In the genomic region with DNA sequence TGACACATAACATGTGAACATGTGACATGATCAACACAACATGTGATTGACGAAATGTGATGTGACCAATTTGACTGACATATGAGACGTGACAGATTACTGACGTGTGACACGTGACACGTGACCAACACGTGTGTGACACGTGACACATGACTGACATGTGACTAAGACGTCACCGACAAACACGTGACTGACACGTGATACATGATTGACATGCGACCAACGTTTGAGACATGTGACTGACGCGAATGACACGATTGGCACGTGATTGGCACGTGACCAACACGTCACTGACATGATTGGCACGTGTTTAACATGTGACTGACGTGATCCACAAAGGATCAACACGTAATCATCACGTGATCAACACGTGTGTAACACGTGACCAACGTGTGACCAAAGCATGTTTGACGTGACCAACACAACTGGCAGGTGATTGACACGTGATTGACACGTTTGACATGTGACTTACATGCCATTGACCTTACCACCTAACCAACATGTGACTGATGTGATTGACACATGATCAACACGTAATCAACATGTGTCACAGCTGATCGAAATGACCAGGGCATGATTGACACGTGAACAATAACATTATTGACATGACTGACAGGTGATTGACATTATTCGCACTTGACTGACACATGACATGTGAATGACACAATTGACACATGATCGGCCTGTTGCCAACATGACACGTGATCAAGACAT, we compare ENCODE assay signal across 1 cellular context.
TF ChIP-seq lines count a peak whose summit lies in the region.

No MANE protein-coding gene starts in this region.

TF ChIP-seq in GM12878, 131 proteins besides CTCF, POLR2A, EP300 and RAD21:
- TF ChIP-seq NFYA (IDR thresholded peaks at IDR 0.05; ENCODE audit: borderline replicate concordance, low read depth, low read length): no peak
- no peak for TF ChIP-seq FOS (IDR thresholded peaks at IDR 0.05; ENCODE audit: borderline replicate concordance, extremely low read depth, insufficient read length)
- peak in 1 of 2 experiments; percentile 55; a peak in 2 of 4 replicates for TF ChIP-seq BHLHE40 (IDR thresholded peaks at IDR 0.05; ENCODE audit: borderline replicate concordance in 1 of 2, low read depth in 2 of 2, low read length in 1 of 2)
- TF ChIP-seq REST (IDR thresholded peaks at IDR 0.05; ENCODE audit: low read depth, low read length): no peak
- no peak for TF ChIP-seq YBX1 (IDR thresholded peaks at IDR 0.05)
- no peak for TF ChIP-seq POLR2AphosphoS2 (IDR thresholded peaks at IDR 0.05; ENCODE audit: low read depth, low read length)
- TF ChIP-seq ZZZ3 (IDR thresholded peaks at IDR 0.05; ENCODE audit: control insufficient read depth, insufficient read length, low read depth): no peak
- TF ChIP-seq BACH1 (IDR thresholded peaks at IDR 0.05; ENCODE audit: borderline replicate concordance): no peak
- TF ChIP-seq WRNIP1 (IDR thresholded peaks at IDR 0.05; ENCODE audit: borderline replicate concordance, low read depth, low read length): no peak
- TF ChIP-seq PKNOX1 (IDR thresholded peaks at IDR 0.05): peak; percentile 48
- TF ChIP-seq CREB1 (IDR thresholded peaks at IDR 0.05; ENCODE audit: low read depth): no peak
- TF ChIP-seq RB1 (IDR thresholded peaks at IDR 0.05; ENCODE audit: borderline replicate concordance): no peak
- no peak for TF ChIP-seq ZNF24 (IDR thresholded peaks at IDR 0.05)
- TF ChIP-seq YY1 (IDR thresholded peaks at IDR 0.05; ENCODE audit: low read depth, low read length): no peak
- TF ChIP-seq, protein P1, sequence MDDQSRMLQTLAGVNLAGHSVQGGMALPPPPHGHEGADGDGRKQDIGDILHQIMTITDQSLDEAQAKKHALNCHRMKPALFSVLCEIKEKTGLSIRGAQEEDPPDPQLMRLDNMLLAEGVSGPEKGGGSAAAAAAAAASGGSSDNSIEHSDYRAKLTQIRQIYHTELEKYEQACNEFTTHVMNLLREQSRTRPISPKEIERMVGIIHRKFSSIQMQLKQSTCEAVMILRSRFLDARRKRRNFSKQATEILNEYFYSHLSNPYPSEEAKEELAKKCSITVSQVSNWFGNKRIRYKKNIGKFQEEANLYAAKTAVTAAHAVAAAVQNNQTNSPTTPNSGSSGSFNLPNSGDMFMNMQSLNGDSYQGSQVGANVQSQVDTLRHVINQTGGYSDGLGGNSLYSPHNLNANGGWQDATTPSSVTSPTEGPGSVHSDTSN (IDR thresholded peaks at IDR 0.05; ENCODE audit: insufficient replicate concordance, low read depth, low read length): peak; percentile 31
- peak; percentile 13 for TF ChIP-seq NR2C2 (IDR thresholded peaks at IDR 0.05; ENCODE audit: borderline replicate concordance, control insufficient read depth, insufficient read length, low read depth)
- TF ChIP-seq TAF1 (IDR thresholded peaks at IDR 0.05; ENCODE audit: borderline replicate concordance, low read depth, low read length): no peak
- no peak for TF ChIP-seq EZH2 (IDR thresholded peaks at IDR 0.05; ENCODE audit: borderline replicate concordance, control insufficient read depth, low read depth, low read length)
- TF ChIP-seq BCL3 (IDR thresholded peaks at IDR 0.05; ENCODE audit: borderline replicate concordance, insufficient read depth, low read depth, low read length, poor library complexity, severe bottlenecking): no peak
- TF ChIP-seq ASH2L (IDR thresholded peaks at IDR 0.05; ENCODE audit: borderline replicate concordance, low read depth): no peak
- no peak for TF ChIP-seq NBN (IDR thresholded peaks at IDR 0.05)
- no peak for TF ChIP-seq NR2C1 (IDR thresholded peaks at IDR 0.05)
- no peak for TF ChIP-seq KAT2A (conservative IDR thresholded peaks at IDR 0.05; ENCODE audit: control insufficient read depth, low read depth, low read length)
- TF ChIP-seq, protein P2, sequence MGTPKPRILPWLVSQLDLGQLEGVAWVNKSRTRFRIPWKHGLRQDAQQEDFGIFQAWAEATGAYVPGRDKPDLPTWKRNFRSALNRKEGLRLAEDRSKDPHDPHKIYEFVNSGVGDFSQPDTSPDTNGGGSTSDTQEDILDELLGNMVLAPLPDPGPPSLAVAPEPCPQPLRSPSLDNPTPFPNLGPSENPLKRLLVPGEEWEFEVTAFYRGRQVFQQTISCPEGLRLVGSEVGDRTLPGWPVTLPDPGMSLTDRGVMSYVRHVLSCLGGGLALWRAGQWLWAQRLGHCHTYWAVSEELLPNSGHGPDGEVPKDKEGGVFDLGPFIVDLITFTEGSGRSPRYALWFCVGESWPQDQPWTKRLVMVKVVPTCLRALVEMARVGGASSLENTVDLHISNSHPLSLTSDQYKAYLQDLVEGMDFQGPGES (IDR thresholded peaks at IDR 0.05): no peak
- no peak for TF ChIP-seq PAX8 (IDR thresholded peaks at IDR 0.05)
- TF ChIP-seq E4F1 (IDR thresholded peaks at IDR 0.05; ENCODE audit: borderline replicate concordance, partially characterized antibody): no peak
- peak; percentile 55; the same call in 1 of the 2 replicates for TF ChIP-seq RAD51 (IDR thresholded peaks at IDR 0.05)
- no peak for TF ChIP-seq STAT1 (conservative IDR thresholded peaks at IDR 0.05)
- no peak for TF ChIP-seq ATF7 (IDR thresholded peaks at IDR 0.05; ENCODE audit: low read depth)
- no peak for TF ChIP-seq MTA3 (IDR thresholded peaks at IDR 0.05; ENCODE audit: borderline replicate concordance, low read length)
